In genomic region chr18:36187826-36188721, GRCh38 we compare ENCODE assay signal across 8 cellular contexts. TPM values are rescaled to one million over a fixed set of nuclear protein-coding genes. Genes with fewer than 3 reads are reported as not detected.
DNase-seq lines count a peak whose midpoint lies in the region; ATAC-seq and TF ChIP-seq lines count a peak whose summit lies in the region.

No MANE protein-coding gene starts in this region.

- peak; percentile 4 for ATAC-seq in HG03342 (IDR thresholded peaks at IDR 0.05; ENCODE audit: unreplicated experiment)
- peak; percentile 32 for ATAC-seq in left lung
- ATAC-seq in GM18909 (IDR thresholded peaks at IDR 0.05; ENCODE audit: poor library complexity, unreplicated experiment), result no peak

- peaks cover 0 to 38% of the 10 kb centered on the region in 2 donors for H3K27me3 ChIP-seq in left lung
- no peaks in the 10 kb centered on the region for H3K27me3 ChIP-seq in transverse colon

- peak overlapping the region; percentile 74 to 78 for H3K4me3 ChIP-seq in left lung
- H3K4me3 ChIP-seq in transverse colon, result peak overlapping the region; percentile 45 to 75 (median 66)

- peak overlapping the region; percentile 78 to 90 (median 88) for H3K4me3 Mint-ChIP-seq in brain

- H3K27ac Mint-ChIP-seq in brain, result peak overlapping the region in 2 of 5 experiments; percentile 23 to 49

- H3K4me1 Mint-ChIP-seq in brain, result peaks cover 18% of the 10 kb centered on the region

- H3K4me1 ChIP-seq in left lung, result peaks cover 0 to 16% of the 10 kb centered on the region in 2 donors
- H3K4me1 ChIP-seq in transverse colon, result peaks cover 9 to 17% (median 13%) of the 10 kb centered on the region in 4 donors

- peak; percentile 67 for DNase-seq in DMS 273 treated with DMSO at 0.1 percent for 48 hours (lab: John Stamatoyannopoulos, UW)
- peak in 1 of 2 donors; percentile 81 for DNase-seq in left lung
- DNase-seq in transverse colon, result no peak
- DNase-seq in NCI-H187 (lab: John Stamatoyannopoulos, UW), result no peak
- DNase-seq in NCI-H2029 (lab: John Stamatoyannopoulos, UW), result no peak

- no peak for TF ChIP-seq EP300 in transverse colon (IDR thresholded peaks at IDR 0.05; ENCODE audit: low read depth)

- peaks cover 29% of the 10 kb centered on the region for H3K27me3 Mint-ChIP-seq in brain

- in situ Hi-C loops in transverse colon (cut with MboI; ENCODE audit: low pct_ligation_motif_present in 1 of 4, low pct_unique_long_range_greater_than_20kb in 1 of 4, low sequenced_read_pairs in 3 of 4), result no loop called here

- peak overlapping the region in 1 of 2 donors; percentile 63 for H3K27ac ChIP-seq in left lung
- H3K27ac ChIP-seq in transverse colon, result peak overlapping the region in 3 of 4 donors; percentile 77 to 78 (median 77)

- WGBS in transverse colon (ENCODE audit: low coverage in 1 of 2), 2 donors, result 53% methylated on average over 40 of the region's 43 CpGs; no CpG with 5 or more reads in 1 of the 2 donors

- H3K9me3 Mint-ChIP-seq in brain, result peaks cover 0 to 2% (median 0%) of the 10 kb centered on the region in 5 experiments

- H3K9me3 ChIP-seq in left lung (no peaks in the 10 kb centered on the region), transverse colon (no peaks in the 10 kb centered on the region)

- H3K36me3 Mint-ChIP-seq in brain, result no peaks in the 10 kb centered on the region

- TF ChIP-seq POLR2A in transverse colon (IDR thresholded peaks at IDR 0.05), result no peak

- TF ChIP-seq CTCF in brain (conservative IDR thresholded peaks at IDR 0.05) (no peak), left lung (IDR thresholded peaks at IDR 0.05) (no peak), transverse colon (IDR thresholded peaks at IDR 0.05) (no peak)

- intact Hi-C loops in left lung (cut with DNase I) (no loop called here), transverse colon (cut with DNase I; ENCODE audit: low total_unique reads) (no loop called here)

- H3K36me3 ChIP-seq in left lung (no peaks in the 10 kb centered on the region), transverse colon (no peaks in the 10 kb centered on the region)

RNA-seq across cellular contexts. Expression of gene MOCOS, which starts 0.8 kb away (rescaled TPM):
- 0.12 TPM for polyA plus RNA-seq in brain (ENCODE audit: insufficient read depth, low read depth, low replicate concordance)
- total RNA-seq in left lung (1 to 10 TPM; 5.1 to 5.5 TPM), transverse colon (1 to 10 TPM; 2.6 to 5.7 (median 4.4) TPM)

RNA-seq across cellular contexts. Expression of gene ELP2, which starts 58.4 kb away (rescaled TPM):
- 49.6 TPM for polyA plus RNA-seq in brain (ENCODE audit: insufficient read depth, low read depth, low replicate concordance)
- total RNA-seq in left lung (10 to 100 TPM; 55.6 to 61.4 TPM), transverse colon (10 to 100 TPM; 23.2 to 59.5 (median 49.6) TPM)

RNA-seq across cellular contexts. Expression of gene SLC39A6, which starts 58.9 kb away (rescaled TPM):
- polyA plus RNA-seq in brain (ENCODE audit: insufficient read depth, low read depth, low replicate concordance), result 65.4 TPM
- 10 to 100 TPM; 33.8 to 33.9 TPM for total RNA-seq in left lung
- 10 to 100 TPM in 3 of 4 donors, 1 to 10 TPM in 1; 4.5 to 24.3 (median 19.6) TPM for total RNA-seq in transverse colon
